ENCODE assay signal across 1 cellular context in genomic region chr1:234716907-234717375, GRCh38.
TF ChIP-seq lines count a peak whose summit lies in the region.

No MANE protein-coding gene starts in this region.

TF ChIP-seq in HepG2, 621 proteins besides CTCF, POLR2A, EP300 and RAD21 (continued from another document and continues in another):
- 0 out of 2 replicates have a peak, but pooled peaks have one; percentile 7 for TF ChIP-seq ZNF788 (CRISPR knock-in tag; IDR thresholded peaks at IDR 0.05; ENCODE audit: borderline replicate concordance)
- TF ChIP-seq TBP (CRISPR knock-in tag; IDR thresholded peaks at IDR 0.05): no peak
- no peak for TF ChIP-seq TFDP2 (CRISPR knock-in tag; IDR thresholded peaks at IDR 0.05)
- no peak for TF ChIP-seq ETV6 (CRISPR knock-in tag; conservative IDR thresholded peaks at IDR 0.05)
- no peak for TF ChIP-seq MYC (CRISPR knock-in tag; IDR thresholded peaks at IDR 0.05; ENCODE audit: borderline replicate concordance)
- no peak for TF ChIP-seq AGO1 (IDR thresholded peaks at IDR 0.05; ENCODE audit: low read depth, low read length, poor library complexity, severe bottlenecking)
- TF ChIP-seq, protein P1, sequence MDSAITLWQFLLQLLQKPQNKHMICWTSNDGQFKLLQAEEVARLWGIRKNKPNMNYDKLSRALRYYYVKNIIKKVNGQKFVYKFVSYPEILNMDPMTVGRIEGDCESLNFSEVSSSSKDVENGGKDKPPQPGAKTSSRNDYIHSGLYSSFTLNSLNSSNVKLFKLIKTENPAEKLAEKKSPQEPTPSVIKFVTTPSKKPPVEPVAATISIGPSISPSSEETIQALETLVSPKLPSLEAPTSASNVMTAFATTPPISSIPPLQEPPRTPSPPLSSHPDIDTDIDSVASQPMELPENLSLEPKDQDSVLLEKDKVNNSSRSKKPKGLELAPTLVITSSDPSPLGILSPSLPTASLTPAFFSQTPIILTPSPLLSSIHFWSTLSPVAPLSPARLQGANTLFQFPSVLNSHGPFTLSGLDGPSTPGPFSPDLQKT (CRISPR knock-in tag; IDR thresholded peaks at IDR 0.05; ENCODE audit: borderline replicate concordance): no peak
- TF ChIP-seq ZNF446 (CRISPR knock-in tag; IDR thresholded peaks at IDR 0.05): no peak
- no peak for TF ChIP-seq FOXP1 (IDR thresholded peaks at IDR 0.05)
- TF ChIP-seq FOXP1 (CRISPR knock-in tag; IDR thresholded peaks at IDR 0.05): no peak
- TF ChIP-seq TP53 (CRISPR knock-in tag; conservative IDR thresholded peaks at IDR 0.05): no peak
- no peak for TF ChIP-seq IRF1 (CRISPR knock-in tag; IDR thresholded peaks at IDR 0.05; ENCODE audit: low read depth)
- TF ChIP-seq, protein P2, sequence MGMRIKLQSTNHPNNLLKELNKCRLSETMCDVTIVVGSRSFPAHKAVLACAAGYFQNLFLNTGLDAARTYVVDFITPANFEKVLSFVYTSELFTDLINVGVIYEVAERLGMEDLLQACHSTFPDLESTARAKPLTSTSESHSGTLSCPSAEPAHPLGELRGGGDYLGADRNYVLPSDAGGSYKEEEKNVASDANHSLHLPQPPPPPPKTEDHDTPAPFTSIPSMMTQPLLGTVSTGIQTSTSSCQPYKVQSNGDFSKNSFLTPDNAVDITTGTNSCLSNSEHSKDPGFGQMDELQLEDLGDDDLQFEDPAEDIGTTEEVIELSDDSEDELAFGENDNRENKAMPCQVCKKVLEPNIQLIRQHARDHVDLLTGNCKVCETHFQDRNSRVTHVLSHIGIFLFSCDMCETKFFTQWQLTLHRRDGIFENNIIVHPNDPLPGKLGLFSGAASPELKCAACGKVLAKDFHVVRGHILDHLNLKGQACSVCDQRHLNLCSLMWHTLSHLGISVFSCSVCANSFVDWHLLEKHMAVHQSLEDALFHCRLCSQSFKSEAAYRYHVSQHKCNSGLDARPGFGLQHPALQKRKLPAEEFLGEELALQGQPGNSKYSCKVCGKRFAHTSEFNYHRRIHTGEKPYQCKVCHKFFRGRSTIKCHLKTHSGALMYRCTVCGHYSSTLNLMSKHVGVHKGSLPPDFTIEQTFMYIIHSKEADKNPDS (CRISPR knock-in tag; IDR thresholded peaks at IDR 0.05): no peak
- TF ChIP-seq, protein P3, sequence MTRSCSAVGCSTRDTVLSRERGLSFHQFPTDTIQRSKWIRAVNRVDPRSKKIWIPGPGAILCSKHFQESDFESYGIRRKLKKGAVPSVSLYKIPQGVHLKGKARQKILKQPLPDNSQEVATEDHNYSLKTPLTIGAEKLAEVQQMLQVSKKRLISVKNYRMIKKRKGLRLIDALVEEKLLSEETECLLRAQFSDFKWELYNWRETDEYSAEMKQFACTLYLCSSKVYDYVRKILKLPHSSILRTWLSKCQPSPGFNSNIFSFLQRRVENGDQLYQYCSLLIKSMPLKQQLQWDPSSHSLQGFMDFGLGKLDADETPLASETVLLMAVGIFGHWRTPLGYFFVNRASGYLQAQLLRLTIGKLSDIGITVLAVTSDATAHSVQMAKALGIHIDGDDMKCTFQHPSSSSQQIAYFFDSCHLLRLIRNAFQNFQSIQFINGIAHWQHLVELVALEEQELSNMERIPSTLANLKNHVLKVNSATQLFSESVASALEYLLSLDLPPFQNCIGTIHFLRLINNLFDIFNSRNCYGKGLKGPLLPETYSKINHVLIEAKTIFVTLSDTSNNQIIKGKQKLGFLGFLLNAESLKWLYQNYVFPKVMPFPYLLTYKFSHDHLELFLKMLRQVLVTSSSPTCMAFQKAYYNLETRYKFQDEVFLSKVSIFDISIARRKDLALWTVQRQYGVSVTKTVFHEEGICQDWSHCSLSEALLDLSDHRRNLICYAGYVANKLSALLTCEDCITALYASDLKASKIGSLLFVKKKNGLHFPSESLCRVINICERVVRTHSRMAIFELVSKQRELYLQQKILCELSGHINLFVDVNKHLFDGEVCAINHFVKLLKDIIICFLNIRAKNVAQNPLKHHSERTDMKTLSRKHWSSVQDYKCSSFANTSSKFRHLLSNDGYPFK (CRISPR knock-in tag; IDR thresholded peaks at IDR 0.05; ENCODE audit: borderline replicate concordance): no peak
- peak; percentile 60 for TF ChIP-seq RBM22 (optimal IDR thresholded peaks at IDR 0.05; ENCODE audit: low read length)
- peak; percentile 94 for TF ChIP-seq RBFOX2 (IDR thresholded peaks at IDR 0.05; ENCODE audit: low read depth, low read length)
- TF ChIP-seq ZNF766 (CRISPR knock-in tag; IDR thresholded peaks at IDR 0.05; ENCODE audit: borderline replicate concordance): no peak
- TF ChIP-seq ATRX (CRISPR knock-in tag; IDR thresholded peaks at IDR 0.05; ENCODE audit: borderline replicate concordance): no peak
- TF ChIP-seq ZNF274 (CRISPR knock-in tag; IDR thresholded peaks at IDR 0.05): no peak
- peak; percentile 21; the same call in 1 of the 2 replicates for TF ChIP-seq CEBPG (CRISPR knock-in tag; IDR thresholded peaks at IDR 0.05)
- TF ChIP-seq TARDBP (CRISPR knock-in tag; IDR thresholded peaks at IDR 0.05): no peak
- TF ChIP-seq ZBTB44 (CRISPR knock-in tag; IDR thresholded peaks at IDR 0.05): no peak
- no peak for TF ChIP-seq FOXJ3 (CRISPR knock-in tag; IDR thresholded peaks at IDR 0.05; ENCODE audit: borderline replicate concordance)
- no peak for TF ChIP-seq ZBTB33 (CRISPR knock-in tag; IDR thresholded peaks at IDR 0.05)
- 0 out of 2 replicates have a peak, but pooled peaks have one; percentile 6 for TF ChIP-seq ZBTB7B (CRISPR knock-in tag; IDR thresholded peaks at IDR 0.05)
- TF ChIP-seq ATF5 (CRISPR knock-in tag; IDR thresholded peaks at IDR 0.05; ENCODE audit: low read depth): no peak
- TF ChIP-seq, protein P4, sequence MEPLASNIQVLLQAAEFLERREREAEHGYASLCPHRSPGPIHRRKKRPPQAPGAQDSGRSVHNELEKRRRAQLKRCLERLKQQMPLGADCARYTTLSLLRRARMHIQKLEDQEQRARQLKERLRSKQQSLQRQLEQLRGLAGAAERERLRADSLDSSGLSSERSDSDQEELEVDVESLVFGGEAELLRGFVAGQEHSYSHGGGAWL (CRISPR knock-in tag; IDR thresholded peaks at IDR 0.05): no peak
- no peak for TF ChIP-seq CHCHD3 (CRISPR knock-in tag; IDR thresholded peaks at IDR 0.05)
- TF ChIP-seq, protein P5, sequence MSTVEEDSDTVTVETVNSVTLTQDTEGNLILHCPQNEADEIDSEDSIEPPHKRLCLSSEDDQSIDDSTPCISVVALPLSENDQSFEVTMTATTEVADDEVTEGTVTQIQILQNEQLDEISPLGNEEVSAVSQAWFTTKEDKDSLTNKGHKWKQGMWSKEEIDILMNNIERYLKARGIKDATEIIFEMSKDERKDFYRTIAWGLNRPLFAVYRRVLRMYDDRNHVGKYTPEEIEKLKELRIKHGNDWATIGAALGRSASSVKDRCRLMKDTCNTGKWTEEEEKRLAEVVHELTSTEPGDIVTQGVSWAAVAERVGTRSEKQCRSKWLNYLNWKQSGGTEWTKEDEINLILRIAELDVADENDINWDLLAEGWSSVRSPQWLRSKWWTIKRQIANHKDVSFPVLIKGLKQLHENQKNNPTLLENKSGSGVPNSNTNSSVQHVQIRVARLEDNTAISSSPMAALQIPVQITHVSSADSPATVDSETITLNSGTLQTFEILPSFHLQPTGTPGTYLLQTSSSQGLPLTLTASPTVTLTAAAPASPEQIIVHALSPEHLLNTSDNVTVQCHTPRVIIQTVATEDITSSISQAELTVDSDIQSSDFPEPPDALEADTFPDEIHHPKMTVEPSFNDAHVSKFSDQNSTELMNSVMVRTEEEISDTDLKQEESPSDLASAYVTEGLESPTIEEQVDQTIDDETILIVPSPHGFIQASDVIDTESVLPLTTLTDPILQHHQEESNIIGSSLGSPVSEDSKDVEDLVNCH (CRISPR knock-in tag; IDR thresholded peaks at IDR 0.05): no peak
- TF ChIP-seq BRD4 (CRISPR knock-in tag; IDR thresholded peaks at IDR 0.05): peak; percentile 71
- TF ChIP-seq KDM2A (CRISPR knock-in tag; IDR thresholded peaks at IDR 0.05; ENCODE audit: borderline replicate concordance, low read depth): no peak
- TF ChIP-seq, protein P6, sequence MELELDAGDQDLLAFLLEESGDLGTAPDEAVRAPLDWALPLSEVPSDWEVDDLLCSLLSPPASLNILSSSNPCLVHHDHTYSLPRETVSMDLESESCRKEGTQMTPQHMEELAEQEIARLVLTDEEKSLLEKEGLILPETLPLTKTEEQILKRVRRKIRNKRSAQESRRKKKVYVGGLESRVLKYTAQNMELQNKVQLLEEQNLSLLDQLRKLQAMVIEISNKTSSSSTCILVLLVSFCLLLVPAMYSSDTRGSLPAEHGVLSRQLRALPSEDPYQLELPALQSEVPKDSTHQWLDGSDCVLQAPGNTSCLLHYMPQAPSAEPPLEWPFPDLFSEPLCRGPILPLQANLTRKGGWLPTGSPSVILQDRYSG (CRISPR knock-in tag; IDR thresholded peaks at IDR 0.05): no peak
- peak; percentile 16; the same call in 1 of the 2 replicates for TF ChIP-seq KDM5B (CRISPR knock-in tag; IDR thresholded peaks at IDR 0.05; ENCODE audit: borderline replicate concordance)
- TF ChIP-seq, protein P7, sequence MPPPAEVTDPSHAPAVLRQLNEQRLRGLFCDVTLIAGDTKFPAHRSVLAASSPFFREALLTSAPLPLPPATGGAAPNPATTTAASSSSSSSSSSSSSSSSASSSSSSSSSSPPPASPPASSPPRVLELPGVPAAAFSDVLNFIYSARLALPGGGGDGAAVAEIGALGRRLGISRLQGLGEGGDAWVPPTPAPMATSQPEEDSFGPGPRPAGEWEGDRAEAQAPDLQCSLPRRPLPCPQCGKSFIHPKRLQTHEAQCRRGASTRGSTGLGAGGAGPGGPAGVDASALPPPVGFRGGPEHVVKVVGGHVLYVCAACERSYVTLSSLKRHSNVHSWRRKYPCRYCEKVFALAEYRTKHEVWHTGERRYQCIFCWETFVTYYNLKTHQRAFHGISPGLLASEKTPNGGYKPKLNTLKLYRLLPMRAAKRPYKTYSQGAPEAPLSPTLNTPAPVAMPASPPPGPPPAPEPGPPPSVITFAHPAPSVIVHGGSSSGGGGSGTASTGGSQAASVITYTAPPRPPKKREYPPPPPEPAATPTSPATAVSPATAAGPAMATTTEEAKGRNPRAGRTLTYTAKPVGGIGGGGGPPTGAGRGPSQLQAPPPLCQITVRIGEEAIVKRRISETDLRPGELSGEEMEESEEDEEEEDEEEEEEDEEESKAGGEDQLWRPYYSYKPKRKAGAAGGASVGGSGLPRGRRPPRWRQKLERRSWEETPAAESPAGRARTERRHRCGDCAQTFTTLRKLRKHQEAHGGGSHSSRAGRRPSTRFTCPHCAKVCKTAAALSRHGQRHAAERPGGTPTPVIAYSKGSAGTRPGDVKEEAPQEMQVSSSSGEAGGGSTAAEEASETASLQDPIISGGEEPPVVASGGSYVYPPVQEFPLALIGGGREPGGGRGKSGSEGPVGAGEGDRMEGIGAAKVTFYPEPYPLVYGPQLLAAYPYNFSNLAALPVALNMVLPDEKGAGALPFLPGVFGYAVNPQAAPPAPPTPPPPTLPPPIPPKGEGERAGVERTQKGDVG (CRISPR knock-in tag; IDR thresholded peaks at IDR 0.05; ENCODE audit: borderline replicate concordance): no peak
- no peak for TF ChIP-seq MEIS1 (CRISPR knock-in tag; IDR thresholded peaks at IDR 0.05; ENCODE audit: borderline replicate concordance)
- TF ChIP-seq ZNF530 (CRISPR knock-in tag; IDR thresholded peaks at IDR 0.05; ENCODE audit: low read depth): no peak
- TF ChIP-seq IRF2 (CRISPR knock-in tag; IDR thresholded peaks at IDR 0.05): 0 out of 2 replicates have a peak, but pooled peaks have one; percentile 22
